30 cellular contexts compared by ENCODE assay signal in genomic region chr13:112172641-112173171, GRCh38.
DNase-seq lines count a peak whose midpoint lies in the region; ATAC-seq and TF ChIP-seq lines count a peak whose summit lies in the region.
"Had no signal": no experiment of that assay in that cellular context is flagged by ENCODE, and none has a peak within 500 bp of the region (broad histone marks: within the 10 kb centered on the region; RNA-seq: fewer than 3 reads in every experiment).

No MANE protein-coding gene starts in this region.

- intact Hi-C loops in posterior cingulate gyrus (cut with DNase I), result no loop called here

- no peak overlapping the region for H3K27ac Mint-ChIP-seq in activated CD8-positive, alpha-beta memory T cell treated with anti-CD3 and anti-CD28 coated beads, Interleukin-2, amount 10 ng/mL, durations not matched to agents 7 days and 5 days
- H3K27ac Mint-ChIP-seq in activated T-helper 17 cell treated with anti-CD3 and anti-CD28 coated beads, Interleukin-2, amount 50 U/mL, for 72 hours, result no peak overlapping the region
- H3K27ac Mint-ChIP-seq: activated naive CD8-positive, alpha-beta T cell treated with anti-CD3 and anti-CD28 coated beads, Interleukin-2, amount 10 ng/mL, durations not matched to agents 7 days and 5 days; naive B cell had no signal

- H3K27ac ChIP-seq in coronary artery (no peak overlapping the region), RWPE1 (no peak overlapping the region)
- H3K27ac ChIP-seq: 22Rv1, C4-2B, gastroesophageal sphincter, left lung, Peyer's patch, SJCRH30, thoracic aorta, VCaP had no signal

- TF ChIP-seq CTCF in coronary artery (IDR thresholded peaks at IDR 0.05), result no peak
- no peak for TF ChIP-seq CTCF in RWPE1 (conservative IDR thresholded peaks at IDR 0.05; ENCODE audit: low read depth)

- CTCF ChIA-PET in activated CD8-positive, alpha-beta memory T cell treated with anti-CD3 and anti-CD28 coated beads, Interleukin-2, amount 10 ng/mL, durations not matched to agents 7 days and 5 days (lab: Charles Lee), result no interaction called here
- CTCF ChIA-PET in RWPE1 (lab: Yijun Ruan, JAX), result interaction anchor here (0.7 kb wide), 1 partner anchor 16 kb away, joined by 3 read pairs; no protein-coding TSS in a partner anchor

- POLR2A ChIA-PET in RWPE1 (lab: Yijun Ruan, JAX; ENCODE audit: low non-redundant PET), result no interaction called here

- no peaks in the 10 kb centered on the region for H3K27me3 Mint-ChIP-seq in activated CD8-positive, alpha-beta memory T cell treated with anti-CD3 and anti-CD28 coated beads, Interleukin-2, amount 10 ng/mL, durations not matched to agents 7 days and 5 days
- peaks cover 21% of the 10 kb centered on the region for H3K27me3 Mint-ChIP-seq in activated T-helper 17 cell treated with anti-CD3 and anti-CD28 coated beads, Interleukin-2, amount 50 U/mL, for 72 hours
- H3K27me3 Mint-ChIP-seq: activated naive CD8-positive, alpha-beta T cell treated with anti-CD3 and anti-CD28 coated beads, Interleukin-2, amount 10 ng/mL, durations not matched to agents 7 days and 5 days; naive B cell had no signal

- H3K4me1 Mint-ChIP-seq in activated CD8-positive, alpha-beta memory T cell treated with anti-CD3 and anti-CD28 coated beads, Interleukin-2, amount 10 ng/mL, durations not matched to agents 7 days and 5 days, result no peaks in the 10 kb centered on the region
- H3K4me1 Mint-ChIP-seq in activated T-helper 17 cell treated with anti-CD3 and anti-CD28 coated beads, Interleukin-2, amount 50 U/mL, for 72 hours, result no peaks in the 10 kb centered on the region
- H3K4me1 Mint-ChIP-seq: activated naive CD8-positive, alpha-beta T cell treated with anti-CD3 and anti-CD28 coated beads, Interleukin-2, amount 10 ng/mL, durations not matched to agents 7 days and 5 days; central memory CD8-positive, alpha-beta T cell; naive B cell had no signal

- no peak overlapping the region for H3K4me3 Mint-ChIP-seq in activated CD8-positive, alpha-beta memory T cell treated with anti-CD3 and anti-CD28 coated beads, Interleukin-2, amount 10 ng/mL, durations not matched to agents 7 days and 5 days
- H3K4me3 Mint-ChIP-seq in activated T-helper 17 cell treated with anti-CD3 and anti-CD28 coated beads, Interleukin-2, amount 50 U/mL, for 72 hours, result no peak overlapping the region
- H3K4me3 Mint-ChIP-seq: activated naive CD8-positive, alpha-beta T cell treated with anti-CD3 and anti-CD28 coated beads, Interleukin-2, amount 10 ng/mL, durations not matched to agents 7 days and 5 days; central memory CD8-positive, alpha-beta T cell; naive B cell had no signal

- no peak overlapping the region for H3K4me3 ChIP-seq in coronary artery
- H3K4me3 ChIP-seq: gastroesophageal sphincter, left lung, Peyer's patch, SJCRH30, smooth muscle cell, thoracic aorta had no signal

- peaks cover 7% of the 10 kb centered on the region for H3K9me3 Mint-ChIP-seq in activated CD8-positive, alpha-beta memory T cell treated with anti-CD3 and anti-CD28 coated beads, Interleukin-2, amount 10 ng/mL, durations not matched to agents 7 days and 5 days (ENCODE audit: low read depth)
- H3K9me3 Mint-ChIP-seq in activated T-helper 17 cell treated with anti-CD3 and anti-CD28 coated beads, Interleukin-2, amount 50 U/mL, for 72 hours, result peaks cover 8% of the 10 kb centered on the region

- DNase-seq in activated CD8-positive, alpha-beta memory T cell treated with anti-CD3 and anti-CD28 coated beads, Interleukin-2, amount 10 ng/mL, durations not matched to agents 7 days and 5 days, result peak; percentile 28
- DNase-seq in activated CD8-positive, alpha-beta memory T cell treated with anti-CD3 and anti-CD28 coated beads, Interleukin-2, amount 50 U/mL, for 4 hours, result no peak
- DNase-seq in coronary artery (ENCODE audit: low spot score), result peak; percentile 28
- DNase-seq in left kidney (ENCODE audit: low read depth, low spot score), result peak; percentile 62
- DNase-seq in posterior cingulate gyrus, result peak in 6 of 10 donors; percentile 28 to 90 (median 44)
- no peak for DNase-seq in stimulated activated naive CD8-positive, alpha-beta T cell treated with anti-CD3 and anti-CD28 coated beads, Interleukin-15, Interleukin-2, amounts not matched to agents 100 U/mL and 50 U/mL, for 24 hours
- no peak for DNase-seq in RWPE1 (ENCODE audit: low spot score)
- DNase-seq: activated CD4-positive, alpha-beta T cell treated with anti-CD3 and anti-CD28 coated beads for 4 hours; activated CD8-positive, alpha-beta memory T cell treated with anti-CD3 and anti-CD28 coated beads for 24 hours; activated effector memory CD4-positive, alpha-beta T cell treated with anti-CD3 and anti-CD28 coated beads, Interleukin-2, amount 50 U/mL, for 16 hours; activated naive CD8-positive, alpha-beta T cell treated with anti-CD3 and anti-CD28 coated beads, Interleukin-2, amount 10 ng/mL, durations not matched to agents 7 days and 5 days; activated T-cell treated with anti-CD3 and anti-CD28 coated beads, Interleukin-2, amount 50 U/mL, for 1 hour; Caco-2; left lung; naive B cell; NCI-H446 treated with DMSO at 0.1 percent for 48 hours; NCI-H82; SJCRH30; stimulated activated naive CD4-positive, alpha-beta T cell treated with Interleukin-2 at 50 U/mL for 16 hours; SW 1271 had no signal

- no peaks in the 10 kb centered on the region for H3K36me3 Mint-ChIP-seq in activated CD8-positive, alpha-beta memory T cell treated with anti-CD3 and anti-CD28 coated beads, Interleukin-2, amount 10 ng/mL, durations not matched to agents 7 days and 5 days
- no peaks in the 10 kb centered on the region for H3K36me3 Mint-ChIP-seq in activated T-helper 17 cell treated with anti-CD3 and anti-CD28 coated beads, Interleukin-2, amount 50 U/mL, for 72 hours (ENCODE audit: low read depth)
- H3K36me3 Mint-ChIP-seq: activated naive CD8-positive, alpha-beta T cell treated with anti-CD3 and anti-CD28 coated beads, Interleukin-2, amount 10 ng/mL, durations not matched to agents 7 days and 5 days; naive B cell had no signal

- no peak for ATAC-seq in activated CD8-positive, alpha-beta memory T cell treated with anti-CD3 and anti-CD28 coated beads, Interleukin-2, amount 10 ng/mL, durations not matched to agents 7 days and 5 days
- ATAC-seq in activated T-helper 17 cell treated with anti-CD3 and anti-CD28 coated beads, Interleukin-2, amount 50 U/mL, for 72 hours (replicated peaks), result no peak
- ATAC-seq in stimulated activated naive CD8-positive, alpha-beta T cell treated with anti-CD3 and anti-CD28 coated beads, Interleukin-15, Interleukin-2, amounts not matched to agents 100 U/mL and 50 U/mL, for 24 hours, result no peak
- ATAC-seq: gastroesophageal sphincter, HCT116, left lung had no signal

Comparison
In these comparisons a context has a peak if more than half of its experiments do, and no peak if none do; other contexts are left out.
1. DNase-seq: peak in activated CD8-positive, alpha-beta memory T cell treated with anti-CD3 and anti-CD28 coated beads, Interleukin-2, amount 10 ng/mL, durations not matched to agents 7 days and 5 days (single experiment), coronary artery (single experiment), left kidney (single experiment) and posterior cingulate gyrus (6 of 10); none in activated CD8-positive, alpha-beta memory T cell treated with anti-CD3 and anti-CD28 coated beads, Interleukin-2, amount 50 U/mL, for 4 hours (single experiment), stimulated activated naive CD8-positive, alpha-beta T cell treated with anti-CD3 and anti-CD28 coated beads, Interleukin-15, Interleukin-2, amounts not matched to agents 100 U/mL and 50 U/mL, for 24 hours (single experiment) and RWPE1 (single experiment).